ENCODE assay signal across 1 cellular context in the genomic region with DNA sequence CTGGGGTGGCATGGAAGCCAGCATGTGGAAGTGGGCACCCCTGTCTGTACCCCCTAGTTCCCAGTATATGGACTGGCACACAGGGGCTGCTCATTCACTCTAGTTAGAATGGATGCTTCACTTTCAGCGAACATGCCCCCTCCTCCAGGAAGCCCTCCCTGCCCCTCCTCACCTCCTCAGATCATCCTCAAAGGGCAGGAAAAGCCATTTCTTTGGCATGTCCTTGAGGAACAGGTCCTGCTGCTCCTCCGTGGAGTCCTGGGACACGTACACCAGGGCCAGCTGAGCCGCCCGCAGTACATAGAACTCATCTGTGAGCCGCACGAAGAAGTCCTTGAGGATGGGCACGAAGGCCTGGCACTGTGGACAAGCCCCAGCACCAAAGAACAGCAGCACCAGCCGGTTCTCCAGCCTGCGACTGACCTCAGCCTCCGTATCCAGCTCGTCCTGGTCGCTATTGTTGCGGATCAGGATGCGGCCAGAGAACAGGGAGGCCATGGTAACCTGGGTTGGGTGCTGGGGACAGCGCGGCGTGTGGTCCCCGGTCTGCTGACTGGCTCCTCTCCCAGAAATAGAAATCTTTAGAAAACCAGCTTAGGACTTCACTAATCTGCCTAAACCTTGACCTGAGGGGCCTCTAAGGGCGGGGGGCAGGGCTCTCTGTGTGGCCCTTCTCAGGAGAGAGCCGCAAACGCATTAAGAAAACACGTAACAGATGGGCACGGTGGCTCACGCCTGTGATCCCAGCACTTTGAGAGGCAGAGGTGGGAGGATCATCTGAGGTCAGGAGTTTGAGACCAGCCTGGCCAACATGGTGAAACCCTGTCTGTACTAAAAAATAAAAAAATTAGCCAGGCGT.
TF ChIP-seq lines count a peak whose summit lies in the region.

A gene with protein sequence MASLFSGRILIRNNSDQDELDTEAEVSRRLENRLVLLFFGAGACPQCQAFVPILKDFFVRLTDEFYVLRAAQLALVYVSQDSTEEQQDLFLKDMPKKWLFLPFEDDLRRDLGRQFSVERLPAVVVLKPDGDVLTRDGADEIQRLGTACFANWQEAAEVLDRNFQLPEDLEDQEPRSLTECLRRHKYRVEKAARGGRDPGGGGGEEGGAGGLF (minus strand): TSS at position 555 of the 859 bp plus-strand sequence. CDS start 57 bp downstream, at position 498.

TF ChIP-seq in K562, 482 proteins besides CTCF, POLR2A, EP300 and RAD21 (continued from another document):
- TF ChIP-seq, protein P1, sequence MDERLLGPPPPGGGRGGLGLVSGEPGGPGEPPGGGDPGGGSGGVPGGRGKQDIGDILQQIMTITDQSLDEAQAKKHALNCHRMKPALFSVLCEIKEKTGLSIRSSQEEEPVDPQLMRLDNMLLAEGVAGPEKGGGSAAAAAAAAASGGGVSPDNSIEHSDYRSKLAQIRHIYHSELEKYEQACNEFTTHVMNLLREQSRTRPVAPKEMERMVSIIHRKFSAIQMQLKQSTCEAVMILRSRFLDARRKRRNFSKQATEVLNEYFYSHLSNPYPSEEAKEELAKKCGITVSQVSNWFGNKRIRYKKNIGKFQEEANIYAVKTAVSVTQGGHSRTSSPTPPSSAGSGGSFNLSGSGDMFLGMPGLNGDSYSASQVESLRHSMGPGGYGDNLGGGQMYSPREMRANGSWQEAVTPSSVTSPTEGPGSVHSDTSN (CRISPR knock-in tag; IDR thresholded peaks at IDR 0.05; ENCODE audit: low read depth): no peak
- TF ChIP-seq, protein P1 (tag; conservative IDR thresholded peaks at IDR 0.05; ENCODE audit: low read depth): no peak
- TF ChIP-seq SLC30A9 (CRISPR knock-in tag; IDR thresholded peaks at IDR 0.05) (no peak), ZFP36 (IDR thresholded peaks at IDR 0.05; ENCODE audit: low read depth, low read length, partially characterized antibody) (peak; percentile 93), NR2C1 (IDR thresholded peaks at IDR 0.05) (no peak), NR2C1 (tag; IDR thresholded peaks at IDR 0.05) (no peak), XRCC3 (IDR thresholded peaks at IDR 0.05) (no peak), POLR2G (IDR thresholded peaks at IDR 0.05; ENCODE audit: low read depth, low read length) (no peak), SIX5 (IDR thresholded peaks at IDR 0.05; ENCODE audit: borderline replicate concordance in 1 of 2, insufficient read depth in 1 of 2, low read depth in 1 of 2, low read length in 2 of 2) (no peak), MLLT1 (IDR thresholded peaks at IDR 0.05) (no peak), TEAD1 (CRISPR knock-in tag; IDR thresholded peaks at IDR 0.05) (no peak), ARID4B (CRISPR knock-in tag; IDR thresholded peaks at IDR 0.05) (no peak), ZBTB33 (CRISPR knock-in tag; IDR thresholded peaks at IDR 0.05) (no peak), RBM25 (IDR thresholded peaks at IDR 0.05; ENCODE audit: low read depth, low read length, severe bottlenecking) (peak; percentile 34), NKRF (IDR thresholded peaks at IDR 0.05; ENCODE audit: borderline replicate concordance) (no peak), ID3 (CRISPR knock-in tag; IDR thresholded peaks at IDR 0.05) (no peak), ID3 (tag; IDR thresholded peaks at IDR 0.05) (no peak)
- TF ChIP-seq, protein P2, sequence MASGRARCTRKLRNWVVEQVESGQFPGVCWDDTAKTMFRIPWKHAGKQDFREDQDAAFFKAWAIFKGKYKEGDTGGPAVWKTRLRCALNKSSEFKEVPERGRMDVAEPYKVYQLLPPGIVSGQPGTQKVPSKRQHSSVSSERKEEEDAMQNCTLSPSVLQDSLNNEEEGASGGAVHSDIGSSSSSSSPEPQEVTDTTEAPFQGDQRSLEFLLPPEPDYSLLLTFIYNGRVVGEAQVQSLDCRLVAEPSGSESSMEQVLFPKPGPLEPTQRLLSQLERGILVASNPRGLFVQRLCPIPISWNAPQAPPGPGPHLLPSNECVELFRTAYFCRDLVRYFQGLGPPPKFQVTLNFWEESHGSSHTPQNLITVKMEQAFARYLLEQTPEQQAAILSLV (tag; IDR thresholded peaks at IDR 0.05): no peak
